In the genomic region with DNA sequence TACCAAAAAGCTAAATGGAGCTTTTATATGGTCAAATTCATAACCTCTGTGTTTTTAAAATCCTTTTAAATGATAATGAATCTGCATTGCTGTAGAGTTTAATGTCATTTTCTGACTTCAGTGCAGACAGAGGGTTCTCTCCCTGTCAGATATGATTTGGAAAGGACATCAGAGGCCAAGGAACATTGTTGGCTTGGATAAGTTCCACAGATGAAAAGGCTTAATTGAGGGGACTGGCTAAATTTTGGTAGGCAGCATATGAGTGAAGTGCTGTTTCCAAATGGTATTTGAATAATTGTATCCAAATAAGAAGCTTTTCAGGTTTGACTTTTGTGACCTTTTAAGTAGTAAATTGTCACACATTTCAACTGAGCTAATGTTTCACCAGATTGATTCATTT, we compare ENCODE assay signal across 27 cellular contexts.
"Had no signal": no experiment of that assay in that cellular context is flagged by ENCODE, and none has a peak within 500 bp of the region (broad histone marks: within the 10 kb centered on the region; RNA-seq: fewer than 3 reads in every experiment).

No MANE protein-coding gene starts in this region.

- DNase-seq: Kasumi-1, KG1, MG63, NCI-H1048, NCI-H1092 treated with DMSO at 0.1 percent for 48 hours, NCI-H1105 treated with DMSO at 0.1 percent for 48 hours, NCI-H1417, NCI-H1436, NCI-H146, NCI-H1694, NCI-H187, NCI-H1930, NCI-H2029 treated with DMSO at 0.1 percent for 48 hours, NCI-H2081 treated with DMSO at 0.1 percent for 48 hours, NCI-H2107, NCI-H2171, NCI-H226, NCI-H446 treated with DMSO at 0.1 percent for 48 hours, NCI-H510A, NCI-H524, NCI-H526, NCI-H69, NCI-H774, PC-9, SHP77, SIG-M5, SJCRH30 had no signal
